ENCODE assay signal across 32 cellular contexts in the genomic region with DNA sequence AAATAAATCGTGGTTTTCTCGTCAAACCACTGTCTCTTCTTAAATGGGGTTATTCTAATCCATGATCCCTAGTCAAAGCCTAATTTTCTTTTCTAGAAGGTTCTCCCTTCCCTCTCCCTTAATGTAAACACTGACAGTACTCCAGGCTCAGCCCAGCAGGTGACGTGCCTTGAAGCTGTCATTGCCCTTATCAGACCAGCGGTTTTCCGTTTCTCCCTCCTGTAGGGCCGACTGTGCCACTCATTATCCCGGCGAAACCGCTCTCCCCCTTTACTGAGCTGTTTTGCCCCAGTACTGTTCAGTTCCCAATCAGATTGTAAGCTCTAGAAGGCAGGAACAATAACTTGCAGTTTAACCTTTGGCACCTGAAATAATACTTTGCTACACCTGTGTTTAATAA.
DNase-seq lines count a peak whose midpoint lies in the region; ATAC-seq, FAIRE-seq and TF ChIP-seq lines count a peak whose summit lies in the region.
"Had no signal": no experiment of that assay in that cellular context is flagged by ENCODE, and none has a peak within 500 bp of the region (broad histone marks: within the 10 kb centered on the region; RNA-seq: fewer than 3 reads in every experiment).

No MANE protein-coding gene starts in this region.

- H3K4me2 ChIP-seq in HepG2 (ENCODE audit: low read depth, low read length) (no peak overlapping the region), endothelial cell of umbilical vein (ENCODE audit: insufficient read depth, low read length) (no peak overlapping the region)

- H3K79me2 ChIP-seq in HepG2 (ENCODE audit: insufficient read depth, low read length) (no peaks in the 10 kb centered on the region), endothelial cell of umbilical vein (ENCODE audit: control insufficient read depth, insufficient read depth, low read length) (no peaks in the 10 kb centered on the region)

- H3K9me3 Mint-ChIP-seq in CD8-positive, alpha-beta memory T cell, result peaks cover 0 to 3% (median 0%) of the 10 kb centered on the region in 5 donors
- H3K9me3 Mint-ChIP-seq: activated naive CD8-positive, alpha-beta T cell treated with anti-CD3 and anti-CD28 coated beads for 36 hours; activated T-cell treated with anti-CD3 and anti-CD28 coated beads, Interleukin-2, amount 50 U/mL, for 24 hours; HFFc6 had no signal

- CTCF ChIA-PET in HepG2 (lab: Yijun Ruan, JAX; ENCODE audit: low intra/inter-chr PET ratio, low total read pairs), result no interaction called here
- CTCF ChIA-PET in endothelial cell of umbilical vein (lab: Charles Lee), result interaction anchor here (1.0 kb wide), 1 partner anchor 73 kb away, joined by 3 read pairs; no protein-coding TSS in a partner anchor
- CTCF ChIA-PET in CD8-positive, alpha-beta memory T cell (lab: Charles Lee), result no interaction called here

- H3K4me3 ChIP-seq in liver (ENCODE audit: low read depth in 1 of 3, low read length in 3 of 3) (no peak overlapping the region), HepG2 (replicated peaks in 1 of 3; ENCODE audit: insufficient read depth in 1 of 3, low read depth in 2 of 3, low read length in 3 of 3) (no peak overlapping the region), endothelial cell of umbilical vein (replicated peaks in 1 of 3; ENCODE audit: insufficient read depth in 1 of 3, low read depth in 1 of 3, low read length in 3 of 3) (no peak overlapping the region), muscle layer of duodenum (ENCODE audit: low read depth in 1 of 2, low read length in 2 of 2) (no peak overlapping the region)
- no peak overlapping the region for H3K4me3 ChIP-seq in CD8-positive, alpha-beta memory T cell (ENCODE audit: low read length)
- H3K4me3 ChIP-seq: ascending aorta, GM23248, left lung, tibial nerve had no signal

- no peaks in the 10 kb centered on the region for H3K9me1 ChIP-seq in endothelial cell of umbilical vein (replicated peaks; ENCODE audit: control insufficient read depth, extremely low read depth, insufficient read depth, low read length)

- FAIRE-seq in HepG2 (lab: Jason Lieb, UNC) (no peak), endothelial cell of umbilical vein (lab: Jason Lieb, UNC) (no peak)
- FAIRE-seq: D721Med, islet of Langerhans had no signal

- dilution Hi-C loops in endothelial cell of umbilical vein (cut with MboI; ENCODE audit: extremely low pct_ligation_motif_present, low sequenced_read_pairs), result no loop called here

- peaks cover 0 to 4% (median 0%) of the 10 kb centered on the region in 4 donors for H3K9me3 ChIP-seq in liver (ENCODE audit: control insufficient read depth in 4 of 4, low read length in 3 of 4)
- no peaks in the 10 kb centered on the region for H3K9me3 ChIP-seq in HepG2 (ENCODE audit: low read length)
- no peaks in the 10 kb centered on the region for H3K9me3 ChIP-seq in endothelial cell of umbilical vein (replicated peaks; ENCODE audit: control insufficient read depth, insufficient read depth, low read length)
- no peaks in the 10 kb centered on the region for H3K9me3 ChIP-seq in muscle layer of duodenum (ENCODE audit: control insufficient read depth in 1 of 2, low read length in 2 of 2)
- no peaks in the 10 kb centered on the region for H3K9me3 ChIP-seq in CD8-positive, alpha-beta memory T cell (ENCODE audit: low read length)
- H3K9me3 ChIP-seq: ascending aorta, left lung had no signal

- no peak overlapping the region for H3K4me3 Mint-ChIP-seq in CD8-positive, alpha-beta memory T cell
- H3K4me3 Mint-ChIP-seq: activated naive CD8-positive, alpha-beta T cell treated with anti-CD3 and anti-CD28 coated beads for 36 hours; activated T-cell treated with anti-CD3 and anti-CD28 coated beads, Interleukin-2, amount 50 U/mL, for 24 hours; CD4-positive, alpha-beta T cell; effector memory CD8-positive, alpha-beta T cell; HFFc6; naive thymus-derived CD4-positive, alpha-beta T cell; T-cell had no signal

- peaks cover 0 to 6% (median 2%) of the 10 kb centered on the region in 3 donors for H3K4me1 Mint-ChIP-seq in CD8-positive, alpha-beta memory T cell

- BruUV-seq in HepG2 (replicated peaks; lab: Mats Ljungman, UMichigan), result no TSS peak
- no TSS peak for BruUV-seq in endothelial cell of umbilical vein (replicated peaks; lab: Mats Ljungman, UMichigan)

- DNase-seq in HepG2 (ENCODE audit: low spot score) (no peak), endothelial cell of umbilical vein (ENCODE audit: low read depth, low spot score) (no peak), NOMO-1 (lab: John Stamatoyannopoulos, UW; ENCODE audit: unreplicated experiment in 2 of 2) (no peak)
- no peak for DNase-seq in stimulated activated CD8-positive, alpha-beta memory T cell treated with anti-CD3 and anti-CD28 coated beads, Interleukin-4, amount 100 ng/mL, for 48 hours
- no peak for DNase-seq in CD8-positive, alpha-beta memory T cell
- DNase-seq in stimulated activated CD4-positive, alpha-beta T cell treated with anti-CD3 and anti-CD28 coated beads, Interleukin-4, amount 100 ng/mL, for 24 hours, result no peak
- DNase-seq: activated gamma-delta T cell; activated naive CD8-positive, alpha-beta T cell treated with anti-CD3 and anti-CD28 coated beads for 36 hours; activated T-cell treated with anti-CD3 and anti-CD28 coated beads, Interleukin-2, amount 50 U/mL, for 24 hours; CD4-positive, alpha-beta T cell; central memory CD4-positive, alpha-beta T cell; cortex of kidney; effector memory CD8-positive, alpha-beta T cell; erythroblast; GM23248; HFFc6; KG1; left lung; midbrain; MM.1S; naive thymus-derived CD4-positive, alpha-beta T cell; NCI-H2081; NCI-H226; NCI-H82; nucleus accumbens; T-cell had no signal

- WGBS in liver, result 74% methylated on average over 9 of the region's 9 CpGs
- 43% methylated on average over 9 of the region's 9 CpGs for WGBS in HepG2 (ENCODE audit: low lambda C conversion rate)

- no peaks in the 10 kb centered on the region for H4K20me1 ChIP-seq in HepG2 (ENCODE audit: insufficient read depth, low read length)
- H4K20me1 ChIP-seq in endothelial cell of umbilical vein (replicated peaks; ENCODE audit: control insufficient read depth, extremely low read depth, insufficient read depth, low read length), result no peaks in the 10 kb centered on the region

- TF ChIP-seq EP300 in HepG2 (IDR thresholded peaks at IDR 0.05; ENCODE audit: low read depth in 2 of 2, low read length in 2 of 2) (no peak), HepG2 (CRISPR knock-in tag; IDR thresholded peaks at IDR 0.05; ENCODE audit: borderline replicate concordance) (no peak)

- H3K36me3 Mint-ChIP-seq in CD8-positive, alpha-beta memory T cell, result peaks cover 12 to 51% (median 22%) of the 10 kb centered on the region in 3 donors

- intact Hi-C loops in HepG2 (cut with micrococcal nuclease; ENCODE audit: unreplicated experiment) (no loop called here), endothelial cell of umbilical vein (cut with micrococcal nuclease) (no loop called here)

- H3K27ac ChIP-seq in liver (ENCODE audit: low read depth in 1 of 2, low read length in 2 of 2) (peak overlapping the region; percentile 27 to 63), HepG2 (ENCODE audit: extremely low read length, insufficient read depth, low read length) (no peak overlapping the region), endothelial cell of umbilical vein (ENCODE audit: insufficient read depth, low read depth, low read length) (no peak overlapping the region), muscle layer of duodenum (ENCODE audit: low read length) (peak overlapping the region; percentile 23)
- H3K27ac ChIP-seq in CD8-positive, alpha-beta memory T cell (ENCODE audit: low read depth, low read length), result no peak overlapping the region
- H3K27ac ChIP-seq: ascending aorta, GM23248, left lung, tibial nerve had no signal

- POLR2A ChIA-PET in HepG2 (lab: Yijun Ruan, JAX), result no interaction called here
- POLR2A ChIA-PET in endothelial cell of umbilical vein (lab: Charles Lee), result interaction anchor here (0.6 kb wide), 1 partner anchor 20 kb away, joined by 3 read pairs; no protein-coding TSS in a partner anchor
- POLR2A ChIA-PET in CD8-positive, alpha-beta memory T cell (lab: Charles Lee), result no interaction called here

- H3K4me1 ChIP-seq in liver (ENCODE audit: control insufficient read depth in 4 of 4, insufficient read depth in 4 of 4, low read length in 3 of 4) (peaks cover 0 to 5% (median 0%) of the 10 kb centered on the region in 4 donors), HepG2 (ENCODE audit: insufficient read depth, low read length) (no peaks in the 10 kb centered on the region), endothelial cell of umbilical vein (ENCODE audit: control insufficient read depth, extremely low read depth, insufficient read depth, low read length) (peaks cover 3% of the 10 kb centered on the region), muscle layer of duodenum (ENCODE audit: control insufficient read depth in 1 of 2, insufficient read depth in 2 of 2, low read length in 2 of 2) (peaks cover 0 to 8% of the 10 kb centered on the region in 2 donors)
- no peaks in the 10 kb centered on the region for H3K4me1 ChIP-seq in CD8-positive, alpha-beta memory T cell (ENCODE audit: insufficient read depth, low read length)
- H3K4me1 ChIP-seq: ascending aorta, left lung, tibial nerve had no signal

- no peak overlapping the region for H2AFZ ChIP-seq in HepG2 (ENCODE audit: low read length)
- peak overlapping the region; percentile 85 for H2AFZ ChIP-seq in endothelial cell of umbilical vein (ENCODE audit: low read depth, low read length)
- H2AFZ ChIP-seq: GM23248 had no signal

- no peak for TF ChIP-seq RAD21 in liver (IDR thresholded peaks at IDR 0.05)
- no peak for TF ChIP-seq RAD21 in HepG2 (CRISPR knock-in tag; IDR thresholded peaks at IDR 0.05)

- no peak for ATAC-seq in HepG2
- ATAC-seq: effector memory CD8-positive, alpha-beta T cell; left lung; naive thymus-derived CD4-positive, alpha-beta T cell; T-cell had no signal

- peaks cover 2 to 10% (median 7%) of the 10 kb centered on the region in 4 donors for H3K36me3 ChIP-seq in liver (ENCODE audit: control insufficient read depth in 4 of 4, insufficient read depth in 3 of 4, low read depth in 1 of 4, low read length in 3 of 4)
- no peaks in the 10 kb centered on the region for H3K36me3 ChIP-seq in HepG2 (replicated peaks in 1 of 2; ENCODE audit: control insufficient read depth in 1 of 2, insufficient read depth in 2 of 2, low read length in 2 of 2)
- no peaks in the 10 kb centered on the region for H3K36me3 ChIP-seq in endothelial cell of umbilical vein (ENCODE audit: control insufficient read depth in 2 of 2, extremely low read depth in 1 of 2, insufficient read depth in 2 of 2, low read length in 2 of 2)
- H3K36me3 ChIP-seq in muscle layer of duodenum (ENCODE audit: control insufficient read depth in 1 of 2, insufficient read depth in 2 of 2, low read length in 2 of 2), result peaks cover 2 to 4% of the 10 kb centered on the region in 2 donors
- H3K36me3 ChIP-seq in CD8-positive, alpha-beta memory T cell (ENCODE audit: insufficient read depth, low read length), result peaks cover 4% of the 10 kb centered on the region
- H3K36me3 ChIP-seq: ascending aorta had no signal

- in situ Hi-C loops in HepG2 (cut with HindIII; ENCODE audit: extremely low pct_ligation_motif_present, low pct_unique_long_range_greater_than_20kb), result no loop called here

- peak overlapping the region in 1 of 2 donors; percentile 15 for H3K9ac ChIP-seq in liver (ENCODE audit: low read depth in 1 of 2, low read length in 2 of 2)
- H3K9ac ChIP-seq in HepG2 (ENCODE audit: insufficient read depth, low read depth, low read length), result no peak overlapping the region
- no peak overlapping the region for H3K9ac ChIP-seq in endothelial cell of umbilical vein (replicated peaks; ENCODE audit: extremely low read depth, insufficient read depth, low read length)
- H3K9ac ChIP-seq: GM23248 had no signal

- peak overlapping the region in 2 of 8 donors; percentile 1 to 47 for H3K27ac Mint-ChIP-seq in CD8-positive, alpha-beta memory T cell
- H3K27ac Mint-ChIP-seq: activated T-cell treated with anti-CD3 and anti-CD28 coated beads, Interleukin-2, amount 50 U/mL, for 24 hours; CD4-positive, alpha-beta T cell; effector memory CD8-positive, alpha-beta T cell; HFFc6; T-cell had no signal

- H3K27me3 Mint-ChIP-seq in CD8-positive, alpha-beta memory T cell, result peaks cover 0 to 2% of the 10 kb centered on the region in 2 donors
- H3K27me3 Mint-ChIP-seq: activated naive CD8-positive, alpha-beta T cell treated with anti-CD3 and anti-CD28 coated beads for 36 hours; activated T-cell treated with anti-CD3 and anti-CD28 coated beads, Interleukin-2, amount 50 U/mL, for 24 hours; CD4-positive, alpha-beta T cell; effector memory CD8-positive, alpha-beta T cell; T-cell had no signal

- H3K27me3 ChIP-seq in liver (ENCODE audit: control insufficient read depth in 4 of 4, insufficient read depth in 4 of 4, low read length in 3 of 4) (no peaks in the 10 kb centered on the region), HepG2 (ENCODE audit: control insufficient read depth in 1 of 2, insufficient read depth in 2 of 2, low read length in 2 of 2) (peaks cover 0 to 9% of the 10 kb centered on the region in 2 experiments; a peak in 1 of 5 replicates), endothelial cell of umbilical vein (ENCODE audit: control insufficient read depth in 2 of 2, insufficient read depth in 2 of 2, low read length in 2 of 2) (no peaks in the 10 kb centered on the region), muscle layer of duodenum (ENCODE audit: low read depth, low read length) (no peaks in the 10 kb centered on the region)
- no peaks in the 10 kb centered on the region for H3K27me3 ChIP-seq in CD8-positive, alpha-beta memory T cell (ENCODE audit: insufficient read depth, low read length, poor library complexity, severe bottlenecking)
- H3K27me3 ChIP-seq: ascending aorta, left lung, tibial nerve had no signal

- TF ChIP-seq CTCF in liver (IDR thresholded peaks at IDR 0.05; ENCODE audit: low read depth, low read length, missing input control) (no peak), HepG2 (CRISPR knock-in tag; IDR thresholded peaks at IDR 0.05) (no peak), endothelial cell of umbilical vein (IDR thresholded peaks at IDR 0.05; ENCODE audit: extremely low read depth in 1 of 2, insufficient read depth in 1 of 2, low read depth in 1 of 2, low read length in 2 of 2) (no peak)

- TF ChIP-seq POLR2A in HepG2 (IDR thresholded peaks at IDR 0.05; ENCODE audit: insufficient read depth in 1 of 2, low read depth in 2 of 2, low read length in 2 of 2), result no peak
- no peak for TF ChIP-seq POLR2A in endothelial cell of umbilical vein (IDR thresholded peaks at IDR 0.05; ENCODE audit: low read depth, low read length)

Comparison
In these comparisons a context has a peak if more than half of its experiments do, and no peak if none do; other contexts are left out.
1. H3K27ac ChIP-seq: peak in liver (2 of 2) and muscle layer of duodenum (single experiment); none in HepG2 (single experiment), endothelial cell of umbilical vein (single experiment) and CD8-positive, alpha-beta memory T cell (single experiment).